ENCODE assay signal across 1 cellular context in the genomic region with DNA sequence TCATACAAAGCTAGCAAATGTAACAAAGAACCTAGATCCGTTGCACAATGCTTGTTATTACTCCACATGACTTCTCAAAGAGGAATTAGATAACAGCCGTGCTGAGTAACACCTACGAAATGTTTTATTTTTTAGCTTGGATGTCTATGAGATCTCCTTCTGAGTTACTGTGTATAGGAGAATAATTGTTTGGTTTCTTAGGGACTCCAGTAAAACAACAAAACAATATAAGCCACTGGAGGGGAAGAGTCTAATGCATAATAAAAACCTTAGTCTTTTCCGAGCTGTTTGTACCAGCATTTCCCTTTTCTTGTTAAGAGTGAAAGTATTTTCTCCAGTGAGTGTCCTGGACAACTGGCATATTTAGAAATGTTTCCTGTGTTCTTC.
TF ChIP-seq lines count a peak whose summit lies in the region.

No MANE protein-coding gene starts in this region.

TF ChIP-seq in K562, 482 proteins besides CTCF, POLR2A, EP300 and RAD21:
- TF ChIP-seq MXI1 (IDR thresholded peaks at IDR 0.05; ENCODE audit: low read depth, low read length): no peak
- no peak for TF ChIP-seq REST (CRISPR knock-in tag; IDR thresholded peaks at IDR 0.05; ENCODE audit: low read depth)
- no peak for TF ChIP-seq KDM1A (IDR thresholded peaks at IDR 0.05)
- TF ChIP-seq, protein P1, sequence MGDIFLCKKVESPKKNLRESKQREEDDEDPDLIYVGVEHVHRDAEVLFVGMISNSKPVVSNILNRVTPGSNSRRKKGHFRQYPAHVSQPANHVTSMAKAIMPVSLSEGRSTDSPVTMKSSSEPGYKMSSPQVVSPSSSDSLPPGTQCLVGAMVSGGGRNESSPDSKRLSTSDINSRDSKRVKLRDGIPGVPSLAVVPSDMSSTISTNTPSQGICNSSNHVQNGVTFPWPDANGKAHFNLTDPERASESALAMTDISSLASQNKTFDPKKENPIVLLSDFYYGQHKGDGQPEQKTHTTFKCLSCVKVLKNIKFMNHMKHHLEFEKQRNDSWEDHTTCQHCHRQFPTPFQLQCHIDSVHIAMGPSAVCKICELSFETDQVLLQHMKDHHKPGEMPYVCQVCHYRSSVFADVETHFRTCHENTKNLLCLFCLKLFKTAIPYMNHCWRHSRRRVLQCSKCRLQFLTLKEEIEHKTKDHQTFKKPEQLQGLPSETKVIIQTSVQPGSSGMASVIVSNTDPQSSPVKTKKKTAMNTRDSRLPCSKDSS (IDR thresholded peaks at IDR 0.05; ENCODE audit: low read depth, partially characterized antibody): no peak
- TF ChIP-seq MTA3 (IDR thresholded peaks at IDR 0.05; ENCODE audit: borderline replicate concordance): no peak
- 0 out of 2 replicates have a peak, but pooled peaks have one; percentile 29 for TF ChIP-seq KAT7 (CRISPR knock-in tag; IDR thresholded peaks at IDR 0.05; ENCODE audit: borderline replicate concordance)
- peak; percentile 96 for TF ChIP-seq CEBPB (tag; IDR thresholded peaks at IDR 0.05)
- TF ChIP-seq CEBPG (CRISPR knock-in tag; IDR thresholded peaks at IDR 0.05): peak; percentile 71
- TF ChIP-seq CEBPG (tag; conservative IDR thresholded peaks at IDR 0.05 in 1 of 2, IDR thresholded peaks at IDR 0.05 in 1 of 2): peak; percentile 78 to 91
